ENCODE assay signal across 2 cellular contexts in the genomic region with DNA sequence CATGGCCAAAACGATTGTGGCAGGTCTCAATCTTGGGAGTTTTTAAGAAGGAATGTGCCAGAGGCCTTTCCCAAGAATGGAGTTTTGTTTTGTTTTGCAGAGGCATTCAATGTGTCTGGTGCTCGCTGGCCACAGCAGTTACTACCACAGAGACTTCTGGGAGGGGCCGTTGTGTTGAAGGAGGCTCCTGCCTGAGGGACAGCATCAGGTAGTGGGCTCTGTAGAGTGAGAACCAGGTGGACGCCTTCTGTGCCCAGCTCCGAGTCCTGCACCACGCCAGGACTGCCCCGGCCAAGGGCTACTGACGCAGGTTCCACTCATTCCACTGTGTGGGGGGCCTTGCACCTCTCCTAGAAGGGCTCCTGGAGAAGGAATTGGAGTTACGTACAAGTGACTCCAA.
TF ChIP-seq lines count a peak whose summit lies in the region.

No MANE protein-coding gene starts in this region.

TF ChIP-seq in K562, 482 proteins besides CTCF, POLR2A, EP300 and RAD21:
- TF ChIP-seq, protein P1, sequence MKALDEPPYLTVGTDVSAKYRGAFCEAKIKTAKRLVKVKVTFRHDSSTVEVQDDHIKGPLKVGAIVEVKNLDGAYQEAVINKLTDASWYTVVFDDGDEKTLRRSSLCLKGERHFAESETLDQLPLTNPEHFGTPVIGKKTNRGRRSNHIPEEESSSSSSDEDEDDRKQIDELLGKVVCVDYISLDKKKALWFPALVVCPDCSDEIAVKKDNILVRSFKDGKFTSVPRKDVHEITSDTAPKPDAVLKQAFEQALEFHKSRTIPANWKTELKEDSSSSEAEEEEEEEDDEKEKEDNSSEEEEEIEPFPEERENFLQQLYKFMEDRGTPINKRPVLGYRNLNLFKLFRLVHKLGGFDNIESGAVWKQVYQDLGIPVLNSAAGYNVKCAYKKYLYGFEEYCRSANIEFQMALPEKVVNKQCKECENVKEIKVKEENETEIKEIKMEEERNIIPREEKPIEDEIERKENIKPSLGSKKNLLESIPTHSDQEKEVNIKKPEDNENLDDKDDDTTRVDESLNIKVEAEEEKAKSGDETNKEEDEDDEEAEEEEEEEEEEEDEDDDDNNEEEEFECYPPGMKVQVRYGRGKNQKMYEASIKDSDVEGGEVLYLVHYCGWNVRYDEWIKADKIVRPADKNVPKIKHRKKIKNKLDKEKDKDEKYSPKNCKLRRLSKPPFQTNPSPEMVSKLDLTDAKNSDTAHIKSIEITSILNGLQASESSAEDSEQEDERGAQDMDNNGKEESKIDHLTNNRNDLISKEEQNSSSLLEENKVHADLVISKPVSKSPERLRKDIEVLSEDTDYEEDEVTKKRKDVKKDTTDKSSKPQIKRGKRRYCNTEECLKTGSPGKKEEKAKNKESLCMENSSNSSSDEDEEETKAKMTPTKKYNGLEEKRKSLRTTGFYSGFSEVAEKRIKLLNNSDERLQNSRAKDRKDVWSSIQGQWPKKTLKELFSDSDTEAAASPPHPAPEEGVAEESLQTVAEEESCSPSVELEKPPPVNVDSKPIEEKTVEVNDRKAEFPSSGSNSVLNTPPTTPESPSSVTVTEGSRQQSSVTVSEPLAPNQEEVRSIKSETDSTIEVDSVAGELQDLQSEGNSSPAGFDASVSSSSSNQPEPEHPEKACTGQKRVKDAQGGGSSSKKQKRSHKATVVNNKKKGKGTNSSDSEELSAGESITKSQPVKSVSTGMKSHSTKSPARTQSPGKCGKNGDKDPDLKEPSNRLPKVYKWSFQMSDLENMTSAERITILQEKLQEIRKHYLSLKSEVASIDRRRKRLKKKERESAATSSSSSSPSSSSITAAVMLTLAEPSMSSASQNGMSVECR (CRISPR knock-in tag; IDR thresholded peaks at IDR 0.05), result no peak
- TF ChIP-seq TCF7L2 (IDR thresholded peaks at IDR 0.05; ENCODE audit: low read depth, low read length) (no peak), SP1 (CRISPR knock-in tag; IDR thresholded peaks at IDR 0.05) (no peak), ZNF830 (CRISPR knock-in tag; IDR thresholded peaks at IDR 0.05) (no peak), SNRNP70 (optimal IDR thresholded peaks at IDR 0.05; ENCODE audit: low read depth, low read length) (no peak)
- TF ChIP-seq, protein P2, sequence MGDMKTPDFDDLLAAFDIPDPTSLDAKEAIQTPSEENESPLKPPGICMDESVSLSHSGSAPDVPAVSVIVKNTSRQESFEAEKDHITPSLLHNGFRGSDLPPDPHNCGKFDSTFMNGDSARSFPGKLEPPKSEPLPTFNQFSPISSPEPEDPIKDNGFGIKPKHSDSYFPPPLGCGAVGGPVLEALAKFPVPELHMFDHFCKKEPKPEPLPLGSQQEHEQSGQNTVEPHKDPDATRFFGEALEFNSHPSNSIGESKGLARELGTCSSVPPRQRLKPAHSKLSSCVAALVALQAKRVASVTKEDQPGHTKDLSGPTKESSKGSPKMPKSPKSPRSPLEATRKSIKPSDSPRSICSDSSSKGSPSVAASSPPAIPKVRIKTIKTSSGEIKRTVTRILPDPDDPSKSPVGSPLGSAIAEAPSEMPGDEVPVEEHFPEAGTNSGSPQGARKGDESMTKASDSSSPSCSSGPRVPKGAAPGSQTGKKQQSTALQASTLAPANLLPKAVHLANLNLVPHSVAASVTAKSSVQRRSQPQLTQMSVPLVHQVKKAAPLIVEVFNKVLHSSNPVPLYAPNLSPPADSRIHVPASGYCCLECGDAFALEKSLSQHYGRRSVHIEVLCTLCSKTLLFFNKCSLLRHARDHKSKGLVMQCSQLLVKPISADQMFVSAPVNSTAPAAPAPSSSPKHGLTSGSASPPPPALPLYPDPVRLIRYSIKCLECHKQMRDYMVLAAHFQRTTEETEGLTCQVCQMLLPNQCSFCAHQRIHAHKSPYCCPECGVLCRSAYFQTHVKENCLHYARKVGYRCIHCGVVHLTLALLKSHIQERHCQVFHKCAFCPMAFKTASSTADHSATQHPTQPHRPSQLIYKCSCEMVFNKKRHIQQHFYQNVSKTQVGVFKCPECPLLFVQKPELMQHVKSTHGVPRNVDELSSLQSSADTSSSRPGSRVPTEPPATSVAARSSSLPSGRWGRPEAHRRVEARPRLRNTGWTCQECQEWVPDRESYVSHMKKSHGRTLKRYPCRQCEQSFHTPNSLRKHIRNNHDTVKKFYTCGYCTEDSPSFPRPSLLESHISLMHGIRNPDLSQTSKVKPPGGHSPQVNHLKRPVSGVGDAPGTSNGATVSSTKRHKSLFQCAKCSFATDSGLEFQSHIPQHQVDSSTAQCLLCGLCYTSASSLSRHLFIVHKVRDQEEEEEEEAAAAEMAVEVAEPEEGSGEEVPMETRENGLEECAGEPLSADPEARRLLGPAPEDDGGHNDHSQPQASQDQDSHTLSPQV (IDR thresholded peaks at IDR 0.05), result no peak
- TF ChIP-seq, protein P3, sequence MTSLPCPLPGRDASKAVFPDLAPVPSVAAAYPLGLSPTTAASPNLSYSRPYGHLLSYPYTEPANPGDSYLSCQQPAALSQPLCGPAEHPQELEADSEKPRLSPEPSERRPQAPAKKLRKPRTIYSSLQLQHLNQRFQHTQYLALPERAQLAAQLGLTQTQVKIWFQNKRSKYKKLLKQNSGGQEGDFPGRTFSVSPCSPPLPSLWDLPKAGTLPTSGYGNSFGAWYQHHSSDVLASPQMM (CRISPR knock-in tag; IDR thresholded peaks at IDR 0.05), result no peak
- TF ChIP-seq, protein P4, sequence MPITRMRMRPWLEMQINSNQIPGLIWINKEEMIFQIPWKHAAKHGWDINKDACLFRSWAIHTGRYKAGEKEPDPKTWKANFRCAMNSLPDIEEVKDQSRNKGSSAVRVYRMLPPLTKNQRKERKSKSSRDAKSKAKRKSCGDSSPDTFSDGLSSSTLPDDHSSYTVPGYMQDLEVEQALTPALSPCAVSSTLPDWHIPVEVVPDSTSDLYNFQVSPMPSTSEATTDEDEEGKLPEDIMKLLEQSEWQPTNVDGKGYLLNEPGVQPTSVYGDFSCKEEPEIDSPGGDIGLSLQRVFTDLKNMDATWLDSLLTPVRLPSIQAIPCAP (CRISPR knock-in tag; IDR thresholded peaks at IDR 0.05; ENCODE audit: borderline replicate concordance), result no peak
- TF ChIP-seq, protein P5, sequence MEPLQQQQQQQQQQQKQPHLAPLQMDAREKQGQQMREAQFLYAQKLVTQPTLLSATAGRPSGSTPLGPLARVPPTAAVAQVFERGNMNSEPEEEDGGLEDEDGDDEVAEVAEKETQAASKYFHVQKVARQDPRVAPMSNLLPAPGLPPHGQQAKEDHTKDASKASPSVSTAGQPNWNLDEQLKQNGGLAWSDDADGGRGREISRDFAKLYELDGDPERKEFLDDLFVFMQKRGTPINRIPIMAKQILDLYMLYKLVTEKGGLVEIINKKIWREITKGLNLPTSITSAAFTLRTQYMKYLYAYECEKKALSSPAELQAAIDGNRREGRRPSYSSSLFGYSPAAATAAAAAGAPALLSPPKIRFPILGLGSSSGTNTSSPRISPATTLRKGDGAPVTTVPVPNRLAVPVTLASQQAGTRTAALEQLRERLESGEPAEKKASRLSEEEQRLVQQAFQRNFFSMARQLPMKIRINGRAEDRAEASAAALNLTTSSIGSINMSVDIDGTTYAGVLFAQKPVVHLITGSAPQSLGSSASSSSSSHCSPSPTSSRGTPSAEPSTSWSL (CRISPR knock-in tag; IDR thresholded peaks at IDR 0.05; ENCODE audit: borderline replicate concordance), result no peak

TF ChIP-seq in neural cell, 6 proteins besides CTCF, POLR2A, EP300 and RAD21 (continued from another document):
- no peak for TF ChIP-seq TAF1 (IDR thresholded peaks at IDR 0.05; ENCODE audit: low read depth)
- no peak for TF ChIP-seq SMC3 (conservative IDR thresholded peaks at IDR 0.05; ENCODE audit: poor library complexity)
TF ChIP-seq in neural cell: peak in this region for 0.
